ENCODE assay signal across 8 cellular contexts in the genomic region with DNA sequence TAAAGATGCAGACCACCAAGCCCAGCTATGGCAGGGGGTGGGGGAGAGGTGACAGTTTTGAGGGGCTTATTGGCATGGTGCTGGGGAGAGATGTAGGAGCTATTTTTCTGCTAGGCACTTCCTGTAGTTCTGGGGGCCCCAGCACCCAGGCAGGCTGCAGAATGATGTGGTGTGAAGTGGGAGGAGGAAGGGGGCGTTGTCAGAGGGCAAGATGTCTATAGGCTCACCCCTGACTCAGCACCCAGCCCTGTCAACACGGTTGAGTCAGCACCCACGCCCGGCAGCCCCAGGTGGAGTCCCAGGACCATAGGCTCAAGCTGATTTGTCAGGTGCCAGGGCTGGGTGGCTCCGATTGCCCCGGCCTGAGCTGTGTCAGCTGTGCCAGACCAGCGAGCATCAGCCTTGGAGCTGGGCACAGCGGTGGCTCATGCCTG. TPM values are rescaled to one million over a fixed set of nuclear protein-coding genes. Genes with fewer than 3 reads are reported as not detected.
DNase-seq lines count a peak whose midpoint lies in the region; ATAC-seq, FAIRE-seq and TF ChIP-seq lines count a peak whose summit lies in the region.

No MANE protein-coding gene starts in this region.

- WGBS in trophoblast cell (ENCODE audit: extremely low coverage, insufficient coverage, insufficient read length), result no CpG with 5 or more reads among the region's 8 CpGs
- WGBS in aorta, 2 donors, result 46 to 62% methylated on average over 8 of the region's 8 CpGs

- H3K79me2 ChIP-seq in Karpas-422 (ENCODE audit: low read length) (no peaks in the 10 kb centered on the region), endothelial cell of umbilical vein (ENCODE audit: control insufficient read depth, insufficient read depth, low read length) (peaks cover 19% of the 10 kb centered on the region), trophoblast cell (ENCODE audit: control insufficient read depth, insufficient read depth, low read length, poor library complexity) (no peaks in the 10 kb centered on the region)

- no peak overlapping the region for H3K18ac ChIP-seq in trophoblast cell (ENCODE audit: low read length)

- H3K36me3 ChIP-seq in Karpas-422 (ENCODE audit: insufficient read depth, low read length), result no peaks in the 10 kb centered on the region
- H3K36me3 ChIP-seq in endothelial cell of umbilical vein (ENCODE audit: control insufficient read depth in 2 of 2, extremely low read depth in 1 of 2, insufficient read depth in 2 of 2, low read length in 2 of 2), result no peaks in the 10 kb centered on the region
- H3K36me3 ChIP-seq in trophoblast cell (ENCODE audit: control insufficient read depth in 1 of 2, insufficient read depth in 2 of 2, low read length in 2 of 2), result peaks cover 0 to 1% of the 10 kb centered on the region in 2 experiments
- H3K36me3 ChIP-seq in aorta (ENCODE audit: control insufficient read depth in 1 of 2, insufficient read depth in 2 of 2, low read length in 1 of 2), result no peaks in the 10 kb centered on the region

- DNase-seq in GM12892 (ENCODE audit: insufficient read length) (peak; percentile 54), Karpas-422 (peak; percentile 62), endothelial cell of umbilical vein (ENCODE audit: low read depth, low spot score) (peak; percentile 81), trophoblast cell (peak; percentile 74 to 83), aorta (peak; percentile 84 to 94), HuH-7 (ENCODE audit: low spot score) (no peak)
- DNase-seq in activated CD8-positive, alpha-beta memory T cell treated with anti-CD3 and anti-CD28 coated beads for 1 hour (ENCODE audit: extremely low read depth in 1 of 2, low read depth in 1 of 2), result peak; percentile 86 to 93

- no peaks in the 10 kb centered on the region for H3K79me1 ChIP-seq in trophoblast cell (ENCODE audit: low read length)

- peaks cover 24% of the 10 kb centered on the region for H3K4me1 ChIP-seq in Karpas-422 (ENCODE audit: low read length)
- H3K4me1 ChIP-seq in endothelial cell of umbilical vein (ENCODE audit: control insufficient read depth, extremely low read depth, insufficient read depth, low read length), result peaks cover 28% of the 10 kb centered on the region
- H3K4me1 ChIP-seq in trophoblast cell (ENCODE audit: control insufficient read depth in 1 of 2, insufficient read depth in 2 of 2, low read length in 2 of 2), result peaks cover 0 to 3% of the 10 kb centered on the region in 2 experiments
- no peaks in the 10 kb centered on the region for H3K4me1 ChIP-seq in aorta (ENCODE audit: control insufficient read depth in 1 of 2, insufficient read depth in 2 of 2, low read length in 2 of 2)

- no peak overlapping the region for H3K23ac ChIP-seq in trophoblast cell (ENCODE audit: low read length)

- no peaks in the 10 kb centered on the region for H3K9me1 ChIP-seq in endothelial cell of umbilical vein (replicated peaks; ENCODE audit: control insufficient read depth, extremely low read depth, insufficient read depth, low read length)

- no peak overlapping the region for H3K4me3 ChIP-seq in Karpas-422 (ENCODE audit: low read length)
- no peak overlapping the region for H3K4me3 ChIP-seq in endothelial cell of umbilical vein (replicated peaks in 1 of 3; ENCODE audit: insufficient read depth in 1 of 3, low read depth in 1 of 3, low read length in 3 of 3)
- no peak overlapping the region for H3K4me3 ChIP-seq in trophoblast cell (ENCODE audit: low read depth, low read length)
- H3K4me3 ChIP-seq in aorta (ENCODE audit: low read length in 2 of 2), result no peak overlapping the region

- H3K9ac ChIP-seq in Karpas-422 (ENCODE audit: low read length) (no peak overlapping the region), endothelial cell of umbilical vein (replicated peaks; ENCODE audit: extremely low read depth, insufficient read depth, low read length) (no peak overlapping the region), trophoblast cell (ENCODE audit: low read length) (no peak overlapping the region)

- no peaks in the 10 kb centered on the region for H3K27me3 ChIP-seq in Karpas-422 (ENCODE audit: low read length)
- no peaks in the 10 kb centered on the region for H3K27me3 ChIP-seq in endothelial cell of umbilical vein (ENCODE audit: control insufficient read depth in 2 of 2, insufficient read depth in 2 of 2, low read length in 2 of 2)
- H3K27me3 ChIP-seq in trophoblast cell (ENCODE audit: insufficient read depth, low read length), result peaks cover 28% of the 10 kb centered on the region
- H3K27me3 ChIP-seq in aorta (ENCODE audit: control insufficient read depth in 1 of 2, insufficient read depth in 2 of 2, low read length in 1 of 2), result no peaks in the 10 kb centered on the region

- H3K27ac ChIP-seq in Karpas-422 (ENCODE audit: low read length) (no peak overlapping the region), endothelial cell of umbilical vein (ENCODE audit: insufficient read depth, low read depth, low read length) (no peak overlapping the region), trophoblast cell (ENCODE audit: low read depth, low read length) (no peak overlapping the region), aorta (ENCODE audit: low read depth in 1 of 2, low read length in 2 of 2) (no peak overlapping the region)

- CTCF ChIA-PET in endothelial cell of umbilical vein (lab: Charles Lee), result interaction anchor here (1.5 to 6.3 kb wide), 6 partner anchors 9 to 83 kb away, joined by 4 to 99 read pairs (median 6); no protein-coding TSS in a partner anchor

- H3K4ac ChIP-seq in trophoblast cell (ENCODE audit: low read depth, low read length), result no peak overlapping the region

- TF ChIP-seq POLR2A in GM12892 (IDR thresholded peaks at IDR 0.05; ENCODE audit: low read depth, low read length), result no peak
- TF ChIP-seq POLR2A in endothelial cell of umbilical vein (IDR thresholded peaks at IDR 0.05; ENCODE audit: low read depth, low read length), result no peak

- peak; percentile 44 for FAIRE-seq in GM12892 (lab: Jason Lieb, UNC)
- peak; percentile 73 for FAIRE-seq in endothelial cell of umbilical vein (lab: Jason Lieb, UNC)

- H3K9me3 ChIP-seq in Karpas-422 (ENCODE audit: low read length) (no peaks in the 10 kb centered on the region), endothelial cell of umbilical vein (replicated peaks; ENCODE audit: control insufficient read depth, insufficient read depth, low read length) (no peaks in the 10 kb centered on the region), trophoblast cell (ENCODE audit: insufficient read depth, low read depth, low read length) (no peaks in the 10 kb centered on the region), aorta (ENCODE audit: control insufficient read depth, low read length) (no peaks in the 10 kb centered on the region)

- intact Hi-C loops in endothelial cell of umbilical vein (cut with micrococcal nuclease), result loop anchor here (1.0 kb wide), 1 partner anchor 8 kb away; no protein-coding TSS in a partner anchor
- intact Hi-C loops in aorta (cut with DNase I), result loop anchor here in 1 of 2 donors (5.0 kb wide), 1 partner anchor 263 kb away; no protein-coding TSS in a partner anchor

- POLR2A ChIA-PET in endothelial cell of umbilical vein (lab: Charles Lee), result interaction anchor here (0.9 to 2.9 kb wide), 4 partner anchors 9 to 121 kb away, joined by 6 to 12 read pairs (median 8); no protein-coding TSS in a partner anchor

- no peaks in the 10 kb centered on the region for H3K9me2 ChIP-seq in Karpas-422 (replicated peaks; ENCODE audit: insufficient read depth, low read length)

- dilution Hi-C loops in endothelial cell of umbilical vein (cut with MboI; ENCODE audit: extremely low pct_ligation_motif_present, low sequenced_read_pairs), result no loop called here

- no peak overlapping the region for H2AK5ac ChIP-seq in trophoblast cell (ENCODE audit: low read length)

- no peak overlapping the region for H3K14ac ChIP-seq in trophoblast cell (ENCODE audit: low read length)

- no TSS peak for BruUV-seq in endothelial cell of umbilical vein (replicated peaks; lab: Mats Ljungman, UMichigan)

- no peak overlapping the region for H2BK5ac ChIP-seq in trophoblast cell (ENCODE audit: low read depth, low read length, poor library complexity)

- H4K20me1 ChIP-seq in Karpas-422 (ENCODE audit: insufficient read depth, low read depth, low read length) (peaks cover 10% of the 10 kb centered on the region; the same call in 1 of the 2 replicates), endothelial cell of umbilical vein (replicated peaks; ENCODE audit: control insufficient read depth, extremely low read depth, insufficient read depth, low read length) (no peaks in the 10 kb centered on the region)

- no peak overlapping the region for H2BK12ac ChIP-seq in trophoblast cell (ENCODE audit: low read length)

- no peak for TF ChIP-seq CTCF in endothelial cell of umbilical vein (IDR thresholded peaks at IDR 0.05; ENCODE audit: extremely low read depth in 1 of 2, insufficient read depth in 1 of 2, low read depth in 1 of 2, low read length in 2 of 2)

- no peak overlapping the region for H2BK120ac ChIP-seq in trophoblast cell (ENCODE audit: insufficient read depth, low read length, poor library complexity)

- H3K4me2 ChIP-seq in Karpas-422 (ENCODE audit: low read depth, low read length, poor library complexity, severe bottlenecking) (no peak overlapping the region), endothelial cell of umbilical vein (ENCODE audit: insufficient read depth, low read length) (no peak overlapping the region), trophoblast cell (ENCODE audit: low read length) (no peak overlapping the region)

- ATAC-seq in aorta (ENCODE audit: low FRiP score) (peak; percentile 17), HG03159 (IDR thresholded peaks at IDR 0.05; ENCODE audit: unreplicated experiment) (no peak)

- H4K91ac ChIP-seq in trophoblast cell (ENCODE audit: low read depth, low read length), result no peak overlapping the region

- no peak overlapping the region for H4K12ac ChIP-seq in trophoblast cell (ENCODE audit: low read depth, low read length)

- H4K8ac ChIP-seq in trophoblast cell (ENCODE audit: low read depth, low read length), result no peak overlapping the region

- no peak overlapping the region for H2AFZ ChIP-seq in Karpas-422 (ENCODE audit: low read length)
- no peak overlapping the region for H2AFZ ChIP-seq in endothelial cell of umbilical vein (ENCODE audit: low read depth, low read length)
- no peak overlapping the region for H2AFZ ChIP-seq in trophoblast cell (ENCODE audit: insufficient read depth, low read length, poor library complexity)

RNA-seq across cellular contexts. Expression of a gene that starts 5.8 kb away (rescaled TPM):
- 1.7 TPM for polyA plus RNA-seq in GM12892 (2012; ENCODE audit: missing spikeins)
- total RNA-seq in Karpas-422 (2014; rRNA removed; shearing (Covaris generic); ENCODE audit: low replicate concordance), result 0.22 TPM in 1 of 2 replicates, not detected in the other
- total RNA-seq in endothelial cell of umbilical vein (23.4 and 37.7 TPM in 2 replicates), aorta (100 to 1,000 TPM in 1 of 2 donors, 10 to 100 TPM in 1; 98.9 to 223 TPM)
- polyA plus RNA-seq in endothelial cell of umbilical vein (30.3 and 30.6 TPM in 2 replicates), aorta (10 to 100 TPM in 1 of 2 donors, 1 to 10 TPM in 1; 4.8 to 12.4 TPM)
- 14.0 and 24.3 TPM in 2 replicates for polyA plus RNA-seq in endothelial cell of umbilical vein (2011; cell fraction: cytosol; rRNA removed)
- 54.3 and 60.2 TPM in 2 replicates for polyA plus RNA-seq in endothelial cell of umbilical vein (2011; cell fraction: nucleus; rRNA removed)
- 30.3 and 45.3 TPM in 2 replicates for polyA plus RNA-seq in endothelial cell of umbilical vein (2012)
- polyA minus RNA-seq in endothelial cell of umbilical vein, result 2.1 and 3.0 TPM in 2 replicates
- polyA minus RNA-seq in endothelial cell of umbilical vein (2011; cell fraction: cytosol; rRNA and poly(A)+ RNA removed), result 2.5 TPM
- polyA minus RNA-seq in endothelial cell of umbilical vein (2011; cell fraction: nucleus; rRNA and poly(A)+ RNA removed), result 15.2 and 55.6 TPM in 2 replicates
- polyA plus RNA-seq in trophoblast cell (2013), result 1.0 and 1.2 TPM in 2 replicates

Comparison
In these comparisons a context has a peak if more than half of its experiments do, and no peak if none do; other contexts are left out.
1. RNA of a gene that starts 5.8 kb away (total RNA-seq): 98.9 to 223 TPM in aorta and 23.4 to 37.7 TPM in endothelial cell of umbilical vein; 0.22 TPM in Karpas-422; every median in the first group is over 10 times any median in the second.